In genomic region chr16:2004795-2005517, GRCh38 we compare ENCODE assay signal across 16 cellular contexts. TPM values are rescaled to one million over a fixed set of nuclear protein-coding genes. Genes with fewer than 3 reads are reported as not detected.
DNase-seq lines count a peak whose midpoint lies in the region; ATAC-seq and TF ChIP-seq lines count a peak whose summit lies in the region.
"Had no signal": no experiment of that assay in that cellular context is flagged by ENCODE, and none has a peak within 500 bp of the region (broad histone marks: within the 10 kb centered on the region; RNA-seq: fewer than 3 reads in every experiment).

No MANE protein-coding gene starts in this region.

- TF ChIP-seq CTCF in neural crest cell (conservative IDR thresholded peaks at IDR 0.05) = no peak

- H4K20me1 ChIP-seq in BLaER1 = peaks cover 93% of the 10 kb centered on the region

- peak overlapping the region; percentile 31 for H3K4me3 Mint-ChIP-seq in neural crest cell

- peak overlapping the region; percentile 46 for H3K4me3 ChIP-seq in BLaER1
- no peak overlapping the region for H3K4me3 ChIP-seq in adipocyte (ENCODE audit: low read length)
- H3K4me3 ChIP-seq: skin epidermis had no signal

- peak overlapping the region; percentile 97 for H3K4me2 ChIP-seq in BLaER1

- H3K36me3 Mint-ChIP-seq in neural crest cell (ENCODE audit: low read depth) = no peaks in the 10 kb centered on the region

- H3K27ac ChIP-seq in BLaER1 = peak overlapping the region; percentile 71

- H3K9me3 Mint-ChIP-seq in neural crest cell = no peaks in the 10 kb centered on the region

- H3K4me1 Mint-ChIP-seq in neural crest cell = peaks cover 19% of the 10 kb centered on the region

- no peaks in the 10 kb centered on the region for H3K27me3 ChIP-seq in BLaER1
- H3K27me3 ChIP-seq in adipocyte (replicated peaks; ENCODE audit: control insufficient read depth, insufficient read depth, low read length) = no peaks in the 10 kb centered on the region
- H3K27me3 ChIP-seq: heart left ventricle had no signal

- H3K36me3 ChIP-seq in BLaER1 (peaks cover 55% of the 10 kb centered on the region), adipocyte (ENCODE audit: control insufficient read depth, insufficient read depth, low read length, severe bottlenecking) (peaks cover 37% of the 10 kb centered on the region)

- H3K27me3 Mint-ChIP-seq in neural crest cell (ENCODE audit: low read depth) = no peaks in the 10 kb centered on the region

- H3K4me1 ChIP-seq in BLaER1 = peaks cover 55% of the 10 kb centered on the region
- peaks cover 49% of the 10 kb centered on the region for H3K4me1 ChIP-seq in adipocyte (ENCODE audit: control insufficient read depth, insufficient read depth, low read length)

- H3K27ac Mint-ChIP-seq in neural crest cell (ENCODE audit: unreplicated experiment) = no peak overlapping the region

- ATAC-seq in GM18873 (IDR thresholded peaks at IDR 0.05; ENCODE audit: low FRiP score, unreplicated experiment) = no peak
- ATAC-seq in GM21390 (IDR thresholded peaks at IDR 0.05; ENCODE audit: unreplicated experiment) = no peak
- ATAC-seq: left lobe of liver, Right ventricle myocardium inferior had no signal

- DNase-seq in G401 (ENCODE audit: low spot score) = peak; percentile 43
- DNase-seq in adipocyte (ENCODE audit: low read depth) = no peak
- no peak for DNase-seq in neural crest cell (ENCODE audit: low read depth, low spot score)
- DNase-seq in NCI-H345 treated with DMSO at 0.1 percent for 48 hours (lab: John Stamatoyannopoulos, UW; ENCODE audit: unreplicated experiment) = no peak
- DNase-seq: activated CD4-positive, alpha-beta T cell treated with anti-CD3 and anti-CD28 coated beads, Interleukin-2, amount 50 U/mL, for 48 hours; activated naive CD4-positive, alpha-beta T cell; heart left ventricle; NCI-H1105; NCI-H524 treated with DMSO at 0.1 percent for 48 hours; T-helper 9 cell had no signal

- H3K9me3 ChIP-seq in BLaER1 (no peaks in the 10 kb centered on the region), adipocyte (ENCODE audit: control insufficient read depth, low read length) (no peaks in the 10 kb centered on the region)
- H3K9me3 ChIP-seq: heart left ventricle had no signal

- in situ Hi-C loops in G401 (cut with HindIII; ENCODE audit: low sequenced_read_pairs) = no loop called here

- H3K9ac ChIP-seq in BLaER1 = peak overlapping the region; percentile 65
- H3K9ac ChIP-seq in adipocyte (ENCODE audit: low read length) = peak overlapping the region; percentile 61

RNA-seq across cellular contexts. Expression of gene ZNF598, which starts 4.7 kb away (rescaled TPM):
- total RNA-seq in G401 (2014; rRNA removed; shearing (Covaris generic)) = 58.0 and 72.1 TPM in 2 replicates
- 55.7 and 62.5 TPM in 2 replicates for total RNA-seq in neural crest cell

RNA-seq across cellular contexts. Expression of gene NPW, which starts 14.6 kb away (rescaled TPM):
- not detected in 2 replicates for total RNA-seq in G401 (2014; rRNA removed; shearing (Covaris generic))
- total RNA-seq in neural crest cell = 0.82 and 1.3 TPM in 2 replicates
- total RNA-seq: Right ventricle myocardium inferior had no signal

RNA-seq across cellular contexts. Expression of gene SYNGR3, which starts 15.2 kb away (rescaled TPM):
- total RNA-seq in G401 (2014; rRNA removed; shearing (Covaris generic)) = 30.5 and 36.7 TPM in 2 replicates
- 2.1 and 2.2 TPM in 2 replicates for total RNA-seq in neural crest cell

RNA-seq across cellular contexts. Expression of gene GFER, which starts 21.0 kb away (rescaled TPM):
- total RNA-seq in G401 (2014; rRNA removed; shearing (Covaris generic)) = 41.8 and 51.5 TPM in 2 replicates
- total RNA-seq in neural crest cell = 42.5 and 43.3 TPM in 2 replicates

RNA-seq across cellular contexts. Expression of gene NHERF2, which starts 21.7 kb away (rescaled TPM):
- 20.5 and 28.9 TPM in 2 replicates for total RNA-seq in G401 (2014; rRNA removed; shearing (Covaris generic))
- 7.6 and 8.1 TPM in 2 replicates for total RNA-seq in neural crest cell
